21 cellular contexts compared by ENCODE assay signal in genomic region chr10:121681171-121681752, GRCh38.
DNase-seq lines count a peak whose midpoint lies in the region; ATAC-seq, FAIRE-seq and TF ChIP-seq lines count a peak whose summit lies in the region.
"Had no signal": no experiment of that assay in that cellular context is flagged by ENCODE, and none has a peak within 500 bp of the region (broad histone marks: within the 10 kb centered on the region; RNA-seq: fewer than 3 reads in every experiment).

No MANE protein-coding gene starts in this region.

- H3K4me2 ChIP-seq in mesenchymal stem cell (ENCODE audit: low read length, poor library complexity, severe bottlenecking): no peak overlapping the region

- no peak overlapping the region for H3K4me3 ChIP-seq in mesenchymal stem cell (ENCODE audit: insufficient read depth in 1 of 2, low read depth in 1 of 2, low read length in 2 of 2)
- H3K4me3 ChIP-seq in sigmoid colon: no peak overlapping the region
- H3K4me3 ChIP-seq in adrenal gland: no peak overlapping the region
- H3K4me3 ChIP-seq: K562, right atrium auricular region had no signal

- H4K91ac ChIP-seq in mesenchymal stem cell (ENCODE audit: low read length): no peak overlapping the region

- H3K27me3 ChIP-seq in mesenchymal stem cell (ENCODE audit: control insufficient read depth in 1 of 2, insufficient read depth in 1 of 2, low read length in 2 of 2) (peaks cover 6 to 15% of the 10 kb centered on the region in 2 experiments), sigmoid colon (no peaks in the 10 kb centered on the region), adrenal gland (no peaks in the 10 kb centered on the region)
- H3K27me3 ChIP-seq: right atrium auricular region had no signal

- no peaks in the 10 kb centered on the region for H3K4me1 Mint-ChIP-seq in chondrocyte (ENCODE audit: low read depth)
- H3K4me1 Mint-ChIP-seq: activated naive CD4-positive, alpha-beta T cell treated with anti-CD3 and anti-CD28 coated beads, Interleukin-2, amount 50 U/mL, for 24 hours; CD8-positive, alpha-beta memory T cell; natural killer cell had no signal

- intact Hi-C loops in sigmoid colon (cut with DNase I) (no loop called here), adrenal gland (cut with DNase I) (no loop called here)

- no peak overlapping the region for H3K27ac Mint-ChIP-seq in chondrocyte (ENCODE audit: unreplicated experiment)
- H3K27ac Mint-ChIP-seq: activated CD4-positive, alpha-beta memory T cell treated with anti-CD3 and anti-CD28 coated beads for 36 hours; activated naive CD4-positive, alpha-beta T cell treated with anti-CD3 and anti-CD28 coated beads, Interleukin-2, amount 50 U/mL, for 24 hours; CD8-positive, alpha-beta memory T cell; natural killer cell; stimulated activated naive CD8-positive, alpha-beta T cell treated with anti-CD3 and anti-CD28 coated beads, Interleukin-15, Interleukin-2, amounts not matched to agents 100 ng/mL and 50 ng/mL, for 24 hours had no signal

- no peak for DNase-seq in chondrocyte (ENCODE audit: low spot score)
- DNase-seq in mesenchymal stem cell: no peak
- DNase-seq in sigmoid colon: no peak
- DNase-seq in adrenal gland: no peak
- no peak for DNase-seq in NCI-H2171 (lab: John Stamatoyannopoulos, UW)
- no peak for DNase-seq in NCI-H2227 treated with DMSO at 0.1 percent for 48 hours (lab: John Stamatoyannopoulos, UW)
- DNase-seq: activated CD4-positive, alpha-beta memory T cell treated with anti-CD3 and anti-CD28 coated beads for 36 hours; CD8-positive, alpha-beta memory T cell; HCEC 1CT; natural killer cell; NCI-H2081; NCI-H510A treated with DMSO at 0.1 percent for 48 hours; SIG-M5 had no signal

- no peak for ATAC-seq in GM19463 (IDR thresholded peaks at IDR 0.05; ENCODE audit: unreplicated experiment)
- ATAC-seq: K562, natural killer cell had no signal

- H3K9ac ChIP-seq in mesenchymal stem cell (ENCODE audit: low read length): no peak overlapping the region

- H2AFZ ChIP-seq in mesenchymal stem cell (ENCODE audit: low read depth, low read length): no peak overlapping the region

- H3K27ac ChIP-seq in mesenchymal stem cell (ENCODE audit: low read length, poor library complexity, severe bottlenecking): no peak overlapping the region
- H3K27ac ChIP-seq in sigmoid colon: peak overlapping the region in 3 of 4 donors; percentile 36 to 54 (median 48)
- H3K27ac ChIP-seq in adrenal gland: no peak overlapping the region
- H3K27ac ChIP-seq: right atrium auricular region, VCaP had no signal

- H3K36me3 ChIP-seq in mesenchymal stem cell (ENCODE audit: control insufficient read depth in 1 of 2, insufficient read depth in 2 of 2, low read depth in 1 of 2, low read length in 2 of 2) (no peaks in the 10 kb centered on the region), sigmoid colon (no peaks in the 10 kb centered on the region), adrenal gland (replicated peaks in 1 of 2) (no peaks in the 10 kb centered on the region)
- H3K36me3 ChIP-seq: right atrium auricular region had no signal

- H2AK5ac ChIP-seq in mesenchymal stem cell (ENCODE audit: low read length, severe bottlenecking): no peak overlapping the region

- WGBS in mesenchymal stem cell: 48% methylated on average over 8 of the region's 8 CpGs
- WGBS in sigmoid colon, 2 donors: 61 to 62% methylated on average over 8 of the region's 8 CpGs
- 58 to 81% (median 75%) methylated on average over 7 to 8 of the region's 8 CpGs for WGBS in adrenal gland, 4 donors

- H3K9me3 Mint-ChIP-seq in chondrocyte (ENCODE audit: low read depth): peaks cover 10% of the 10 kb centered on the region
- H3K9me3 Mint-ChIP-seq: activated naive CD4-positive, alpha-beta T cell treated with anti-CD3 and anti-CD28 coated beads, Interleukin-2, amount 50 U/mL, for 24 hours; natural killer cell; stimulated activated naive CD8-positive, alpha-beta T cell treated with anti-CD3 and anti-CD28 coated beads, Interleukin-15, Interleukin-2, amounts not matched to agents 100 ng/mL and 50 ng/mL, for 24 hours had no signal

- H3K4ac ChIP-seq in mesenchymal stem cell (ENCODE audit: low read depth in 1 of 2, low read length in 2 of 2): no peak overlapping the region

- H4K8ac ChIP-seq in mesenchymal stem cell (ENCODE audit: low read length): peak overlapping the region; percentile 31

- no peak overlapping the region for H2BK5ac ChIP-seq in mesenchymal stem cell (ENCODE audit: low read depth, low read length, poor library complexity, severe bottlenecking)

- no peak for TF ChIP-seq EP300 in sigmoid colon (IDR thresholded peaks at IDR 0.05)

- H3K27me3 Mint-ChIP-seq in chondrocyte (ENCODE audit: low read depth): peaks cover 8% of the 10 kb centered on the region
- H3K27me3 Mint-ChIP-seq: stimulated activated naive CD8-positive, alpha-beta T cell treated with anti-CD3 and anti-CD28 coated beads, Interleukin-15, Interleukin-2, amounts not matched to agents 100 ng/mL and 50 ng/mL, for 24 hours had no signal

- H2BK120ac ChIP-seq in mesenchymal stem cell (ENCODE audit: low read depth, low read length): no peak overlapping the region

- H3K9me3 ChIP-seq in mesenchymal stem cell (ENCODE audit: control insufficient read depth, low read length) (peaks cover 4% of the 10 kb centered on the region), sigmoid colon (peaks cover 0 to 5% (median 0%) of the 10 kb centered on the region in 4 donors), adrenal gland (replicated peaks in 1 of 3) (no peaks in the 10 kb centered on the region)

- peaks cover 2% of the 10 kb centered on the region for H3K36me3 Mint-ChIP-seq in chondrocyte (ENCODE audit: low read depth)
- H3K36me3 Mint-ChIP-seq: activated CD4-positive, alpha-beta memory T cell treated with anti-CD3 and anti-CD28 coated beads for 36 hours; activated naive CD4-positive, alpha-beta T cell treated with anti-CD3 and anti-CD28 coated beads, Interleukin-2, amount 50 U/mL, for 24 hours; CD8-positive, alpha-beta memory T cell; natural killer cell had no signal

- TF ChIP-seq CTCF in chondrocyte (IDR thresholded peaks at IDR 0.05): peak; percentile 20
- TF ChIP-seq CTCF in sigmoid colon (IDR thresholded peaks at IDR 0.05): no peak
- no peak for TF ChIP-seq CTCF in adrenal gland (IDR thresholded peaks at IDR 0.05)

- no peak overlapping the region for H2BK12ac ChIP-seq in mesenchymal stem cell (ENCODE audit: low read length in 2 of 2)

- no peak overlapping the region for H3K14ac ChIP-seq in mesenchymal stem cell (ENCODE audit: low read length in 2 of 2)

- peak; percentile 96 for FAIRE-seq in G401.6 (lab: Jason Lieb, UNC)
- FAIRE-seq: K562, urothelium cell line had no signal

- TF ChIP-seq POLR2A in sigmoid colon (IDR thresholded peaks at IDR 0.05) (no peak), adrenal gland (IDR thresholded peaks at IDR 0.05) (no peak)

- no peak overlapping the region for H2BK15ac ChIP-seq in mesenchymal stem cell (ENCODE audit: low read depth, poor library complexity, severe bottlenecking)

- no peak overlapping the region for H3K23ac ChIP-seq in mesenchymal stem cell (ENCODE audit: low read length in 2 of 2)

- no peak overlapping the region for H3K4me3 Mint-ChIP-seq in chondrocyte (ENCODE audit: unreplicated experiment)
- H3K4me3 Mint-ChIP-seq: activated CD4-positive, alpha-beta memory T cell treated with anti-CD3 and anti-CD28 coated beads for 36 hours; activated naive CD4-positive, alpha-beta T cell treated with anti-CD3 and anti-CD28 coated beads, Interleukin-2, amount 50 U/mL, for 24 hours; CD8-positive, alpha-beta memory T cell; natural killer cell; stimulated activated naive CD8-positive, alpha-beta T cell treated with anti-CD3 and anti-CD28 coated beads, Interleukin-15, Interleukin-2, amounts not matched to agents 100 ng/mL and 50 ng/mL, for 24 hours had no signal

- H3K18ac ChIP-seq in mesenchymal stem cell (ENCODE audit: low read depth in 1 of 2, low read length in 2 of 2): no peak overlapping the region

- H3K79me1 ChIP-seq in mesenchymal stem cell (replicated peaks; ENCODE audit: low read length, poor library complexity, severe bottlenecking): no peaks in the 10 kb centered on the region

- H3K4me1 ChIP-seq in mesenchymal stem cell (ENCODE audit: control insufficient read depth, insufficient read depth, low read depth, low read length) (no peaks in the 10 kb centered on the region), sigmoid colon (peaks cover 0 to 17% (median 4%) of the 10 kb centered on the region in 4 donors), adrenal gland (replicated peaks in 1 of 2) (no peaks in the 10 kb centered on the region)
- H3K4me1 ChIP-seq: right atrium auricular region had no signal

Comparison
In these comparisons a context has a peak if more than half of its experiments do, and no peak if none do; other contexts are left out.
1. H3K27ac ChIP-seq: peak in sigmoid colon (3 of 4); none in mesenchymal stem cell (single experiment) and adrenal gland (0 of 5).